In genomic region chr3:70291097-70291482, GRCh38 we compare ENCODE assay signal across 39 cellular contexts. TPM values are rescaled to one million over a fixed set of nuclear protein-coding genes. Genes with fewer than 3 reads are reported as not detected.
"Had no signal": no experiment of that assay in that cellular context is flagged by ENCODE, and none has a peak within 500 bp of the region (broad histone marks: within the 10 kb centered on the region; RNA-seq: fewer than 3 reads in every experiment).

No MANE protein-coding gene starts in this region.

- H3K27ac Mint-ChIP-seq: activated B cell treated with CpG ODN at 0.5 μM for 24 hours; activated CD4-positive, alpha-beta memory T cell treated with anti-CD3 and anti-CD28 coated beads, Interleukin-2, amount 10 ng/mL, durations not matched to agents 7 days and 5 days; activated CD4-positive, alpha-beta T cell treated with anti-CD3 and anti-CD28 coated beads, Interleukin-2, amount 10 ng/mL, durations not matched to agents 24 days and 14 days; activated CD8-positive, alpha-beta memory T cell treated with anti-CD3 and anti-CD28 coated beads, Interleukin-2, amount 10 ng/mL, durations not matched to agents 7 days and 5 days; activated CD8-positive, alpha-beta T cell treated with anti-CD3 and anti-CD28 coated beads, Interleukin-2, amount 10 ng/mL, durations not matched to agents 7 days and 5 days; activated naive CD4-positive, alpha-beta T cell treated with anti-CD3 and anti-CD28 coated beads, Interleukin-2, amount 10 ng/mL, durations not matched to agents 7 days and 5 days; activated naive CD4-positive, alpha-beta T cell treated with anti-CD3 and anti-CD28 coated beads, Interleukin-2, amount 50 U/mL, for 24 hours; activated naive CD8-positive, alpha-beta T cell; activated naive CD8-positive, alpha-beta T cell treated with anti-CD3 and anti-CD28 coated beads, Interleukin-2, amount 10 ng/mL, durations not matched to agents 7 days and 5 days; activated naive CD8-positive, alpha-beta T cell treated with anti-CD3 and anti-CD28 coated beads, Interleukin-2, amount 50 U/mL, for 24 hours; activated T-cell treated with anti-CD3 and anti-CD28 coated beads, Interleukin-2, amount 50 U/mL, for 24 hours; activated T-helper 2 cell treated with anti-CD3 and anti-CD28 coated beads, Interferon-gamma antibody, Interleukin-2, Interleukin-4, amounts not matched to agents 10 μg/mL and 5 μg/mL and 100 μg/mL, durations not matched to agents 14 hours and 24 hours and 36 hours; brain; T-helper 1 cell treated with Interleukin-12 subunit alpha and Interleukin-12 subunit beta and Interleukin-4 antibody, amounts not matched to agents 30 μg/mL and 1 μg/mL, for 36 hours; T-helper 2 cell treated with Interferon-gamma antibody and Interleukin-4, amounts not matched to agents 5 μg/mL and 100 μg/mL, for 36 hours had no signal

- H3K36me3 Mint-ChIP-seq: activated CD8-positive, alpha-beta memory T cell treated with anti-CD3 and anti-CD28 coated beads, Interleukin-2, amount 10 ng/mL, durations not matched to agents 7 days and 5 days; activated naive CD4-positive, alpha-beta T cell treated with anti-CD3 and anti-CD28 coated beads, Interleukin-2, amount 10 ng/mL, durations not matched to agents 7 days and 5 days; activated naive CD4-positive, alpha-beta T cell treated with anti-CD3 and anti-CD28 coated beads, Interleukin-2, amount 50 U/mL, for 24 hours; activated naive CD8-positive, alpha-beta T cell; activated naive CD8-positive, alpha-beta T cell treated with anti-CD3 and anti-CD28 coated beads, Interleukin-2, amount 10 ng/mL, durations not matched to agents 7 days and 5 days; brain had no signal

- H3K4me3 ChIP-seq: ascending aorta, cardiac muscle cell had no signal

- FAIRE-seq: bronchial epithelial cell, TTC549 had no signal

- H3K4me3 Mint-ChIP-seq: activated B cell treated with CpG ODN at 0.5 μM for 24 hours; activated CD4-positive, alpha-beta memory T cell treated with anti-CD3 and anti-CD28 coated beads, Interleukin-2, amount 10 ng/mL, durations not matched to agents 7 days and 5 days; activated CD4-positive, alpha-beta T cell treated with anti-CD3 and anti-CD28 coated beads, Interleukin-2, amount 10 ng/mL, durations not matched to agents 24 days and 14 days; activated CD8-positive, alpha-beta memory T cell treated with anti-CD3 and anti-CD28 coated beads, Interleukin-2, amount 10 ng/mL, durations not matched to agents 7 days and 5 days; activated CD8-positive, alpha-beta T cell treated with anti-CD3 and anti-CD28 coated beads, Interleukin-2, amount 10 ng/mL, durations not matched to agents 7 days and 5 days; activated naive CD4-positive, alpha-beta T cell treated with anti-CD3 and anti-CD28 coated beads, Interleukin-2, amount 10 ng/mL, durations not matched to agents 7 days and 5 days; activated naive CD4-positive, alpha-beta T cell treated with anti-CD3 and anti-CD28 coated beads, Interleukin-2, amount 50 U/mL, for 24 hours; activated naive CD8-positive, alpha-beta T cell; activated naive CD8-positive, alpha-beta T cell treated with anti-CD3 and anti-CD28 coated beads, Interleukin-2, amount 10 ng/mL, durations not matched to agents 7 days and 5 days; activated naive CD8-positive, alpha-beta T cell treated with anti-CD3 and anti-CD28 coated beads, Interleukin-2, amount 50 U/mL, for 24 hours; activated T-cell treated with anti-CD3 and anti-CD28 coated beads, Interleukin-2, amount 50 U/mL, for 24 hours; brain; central memory CD8-positive, alpha-beta T cell; T-helper 1 cell treated with Interleukin-12 subunit alpha and Interleukin-12 subunit beta and Interleukin-4 antibody, amounts not matched to agents 30 μg/mL and 1 μg/mL, for 36 hours; T-helper 2 cell treated with Interferon-gamma antibody and Interleukin-4, amounts not matched to agents 5 μg/mL and 100 μg/mL, for 36 hours had no signal

- H3K4me1 ChIP-seq: ascending aorta had no signal

- DNase-seq: activated B cell treated with CpG ODN at 0.5 μM for 24 hours; activated CD4-positive, alpha-beta memory T cell treated with anti-CD3 and anti-CD28 coated beads, Interleukin-2, amount 10 ng/mL, durations not matched to agents 7 days and 5 days; activated CD4-positive, alpha-beta T cell treated with anti-CD3 and anti-CD28 coated beads for 4 hours; activated CD4-positive, alpha-beta T cell treated with anti-CD3 and anti-CD28 coated beads, Interleukin-2, amount 10 ng/mL, durations not matched to agents 24 days and 14 days; activated CD4-positive, alpha-beta T cell treated with anti-CD3 and anti-CD28 coated beads, Interleukin-2, amount 50 U/mL, for 1 hour; activated CD4-positive, alpha-beta T cell treated with anti-CD3 and anti-CD28 coated beads, Interleukin-2, amount 50 U/mL, for 4 hours; activated CD4-positive, CD25-positive, alpha-beta regulatory T cell treated with anti-CD3 and anti-CD28 coated beads, Interleukin-2, amount 50 U/mL, for 72 hours; activated CD8-positive, alpha-beta memory T cell treated with anti-CD3 and anti-CD28 coated beads for 24 hours; activated CD8-positive, alpha-beta memory T cell treated with anti-CD3 and anti-CD28 coated beads, Interleukin-2, amount 10 ng/mL, durations not matched to agents 7 days and 5 days; activated CD8-positive, alpha-beta memory T cell treated with anti-CD3 and anti-CD28 coated beads, Interleukin-2, amount 50 U/mL, for 48 hours; activated CD8-positive, alpha-beta T cell treated with anti-CD3 and anti-CD28 coated beads, Interleukin-2, amount 10 ng/mL, durations not matched to agents 7 days and 5 days; activated effector memory CD4-positive, alpha-beta T cell treated with Interleukin-2 at 50 U/mL for 16 hours; activated gamma-delta T cell; activated naive CD4-positive, alpha-beta T cell treated with anti-CD3 and anti-CD28 coated beads, Interleukin-2, amount 10 ng/mL, durations not matched to agents 7 days and 5 days; activated naive CD4-positive, alpha-beta T cell treated with Interleukin-2 at 50 U/mL for 16 hours; activated naive CD8-positive, alpha-beta T cell treated with anti-CD3 and anti-CD28 coated beads, Interleukin-2, amount 10 ng/mL, durations not matched to agents 7 days and 5 days; activated naive CD8-positive, alpha-beta T cell treated with anti-CD3 and anti-CD28 coated beads, Interleukin-2, amount 50 U/mL, for 24 hours; activated T-cell treated with anti-CD3 and anti-CD28 coated beads, Interleukin-2, amount 50 U/mL, for 24 hours; activated T-cell treated with anti-CD3 and anti-CD28 coated beads, Interleukin-2, amount 50 U/mL, for 48 hours; amygdala; anterior cingulate cortex; caudate nucleus; cerebellar nuclear complex; T-helper 2 cell; T-helper 9 cell had no signal

- ATAC-seq: activated CD8-positive, alpha-beta memory T cell treated with anti-CD3 and anti-CD28 coated beads, Interleukin-2, amount 10 ng/mL, durations not matched to agents 7 days and 5 days; activated CD8-positive, alpha-beta T cell treated with anti-CD3 and anti-CD28 coated beads, Interleukin-2, amount 10 ng/mL, durations not matched to agents 7 days and 5 days; activated naive CD8-positive, alpha-beta T cell treated with anti-CD3 and anti-CD28 coated beads, Interleukin-2, amount 50 U/mL, for 24 hours had no signal

- H3K36me3 ChIP-seq: ascending aorta, cardiac muscle cell had no signal

- H3K4me1 Mint-ChIP-seq: activated B cell treated with CpG ODN at 0.5 μM for 24 hours; activated CD4-positive, alpha-beta memory T cell treated with anti-CD3 and anti-CD28 coated beads, Interleukin-2, amount 10 ng/mL, durations not matched to agents 7 days and 5 days; activated CD4-positive, alpha-beta T cell treated with anti-CD3 and anti-CD28 coated beads, Interleukin-2, amount 10 ng/mL, durations not matched to agents 24 days and 14 days; activated CD8-positive, alpha-beta memory T cell treated with anti-CD3 and anti-CD28 coated beads, Interleukin-2, amount 10 ng/mL, durations not matched to agents 7 days and 5 days; activated naive CD4-positive, alpha-beta T cell treated with anti-CD3 and anti-CD28 coated beads, Interleukin-2, amount 10 ng/mL, durations not matched to agents 7 days and 5 days; activated naive CD4-positive, alpha-beta T cell treated with anti-CD3 and anti-CD28 coated beads, Interleukin-2, amount 50 U/mL, for 24 hours; activated naive CD8-positive, alpha-beta T cell treated with anti-CD3 and anti-CD28 coated beads, Interleukin-2, amount 10 ng/mL, durations not matched to agents 7 days and 5 days; activated naive CD8-positive, alpha-beta T cell treated with anti-CD3 and anti-CD28 coated beads, Interleukin-2, amount 50 U/mL, for 24 hours; brain; central memory CD8-positive, alpha-beta T cell had no signal

- H3K27ac ChIP-seq: ascending aorta, cardiac muscle cell, VCaP had no signal

- H3K9me3 ChIP-seq: ascending aorta had no signal

- H3K9me3 Mint-ChIP-seq: activated B cell treated with CpG ODN at 0.5 μM for 24 hours; activated CD4-positive, alpha-beta T cell treated with anti-CD3 and anti-CD28 coated beads, Interleukin-2, amount 10 ng/mL, durations not matched to agents 24 days and 14 days; activated naive CD4-positive, alpha-beta T cell treated with anti-CD3 and anti-CD28 coated beads, Interleukin-2, amount 10 ng/mL, durations not matched to agents 7 days and 5 days; activated naive CD4-positive, alpha-beta T cell treated with anti-CD3 and anti-CD28 coated beads, Interleukin-2, amount 50 U/mL, for 24 hours; activated T-cell treated with anti-CD3 and anti-CD28 coated beads, Interleukin-2, amount 50 U/mL, for 24 hours; activated T-helper 2 cell treated with anti-CD3 and anti-CD28 coated beads, Interferon-gamma antibody, Interleukin-2, Interleukin-4, amounts not matched to agents 10 μg/mL and 5 μg/mL and 100 μg/mL, durations not matched to agents 14 hours and 24 hours and 36 hours; T-helper 1 cell treated with Interleukin-12 subunit alpha and Interleukin-12 subunit beta and Interleukin-4 antibody, amounts not matched to agents 30 μg/mL and 1 μg/mL, for 36 hours; T-helper 2 cell treated with Interferon-gamma antibody and Interleukin-4, amounts not matched to agents 5 μg/mL and 100 μg/mL, for 36 hours had no signal

- H3K27me3 Mint-ChIP-seq: activated B cell treated with CpG ODN at 0.5 μM for 24 hours; activated CD4-positive, alpha-beta memory T cell treated with anti-CD3 and anti-CD28 coated beads, Interleukin-2, amount 10 ng/mL, durations not matched to agents 7 days and 5 days; activated CD4-positive, alpha-beta T cell treated with anti-CD3 and anti-CD28 coated beads, Interleukin-2, amount 10 ng/mL, durations not matched to agents 24 days and 14 days; activated CD8-positive, alpha-beta memory T cell treated with anti-CD3 and anti-CD28 coated beads, Interleukin-2, amount 10 ng/mL, durations not matched to agents 7 days and 5 days; activated naive CD4-positive, alpha-beta T cell treated with anti-CD3 and anti-CD28 coated beads, Interleukin-2, amount 10 ng/mL, durations not matched to agents 7 days and 5 days; activated naive CD8-positive, alpha-beta T cell treated with anti-CD3 and anti-CD28 coated beads, Interleukin-2, amount 10 ng/mL, durations not matched to agents 7 days and 5 days; activated T-cell treated with anti-CD3 and anti-CD28 coated beads, Interleukin-2, amount 50 U/mL, for 24 hours; brain; central memory CD8-positive, alpha-beta T cell had no signal

- H3K27me3 ChIP-seq: ascending aorta, cardiac muscle cell had no signal

RNA-seq across cellular contexts. Expression of gene MDFIC2, which starts 21.3 kb away (rescaled TPM):
- total RNA-seq: activated B cell treated with CpG ODN at 0.5 μM for 24 hours; activated CD4-positive, alpha-beta memory T cell treated with anti-CD3 and anti-CD28 coated beads, Interleukin-2, amount 10 ng/mL, durations not matched to agents 7 days and 5 days; activated CD4-positive, alpha-beta T cell treated with anti-CD3 and anti-CD28 coated beads, Interleukin-2, amount 10 ng/mL, durations not matched to agents 24 days and 14 days; activated CD8-positive, alpha-beta memory T cell treated with anti-CD3 and anti-CD28 coated beads, Interleukin-2, amount 10 ng/mL, durations not matched to agents 7 days and 5 days; activated CD8-positive, alpha-beta T cell treated with anti-CD3 and anti-CD28 coated beads, Interleukin-2, amount 10 ng/mL, durations not matched to agents 7 days and 5 days; activated naive CD8-positive, alpha-beta T cell treated with anti-CD3 and anti-CD28 coated beads, Interleukin-2, amount 10 ng/mL, durations not matched to agents 7 days and 5 days; activated T-helper 2 cell treated with anti-CD3 and anti-CD28 coated beads, Interferon-gamma antibody, Interleukin-2, Interleukin-4, amounts not matched to agents 10 μg/mL and 5 μg/mL and 100 μg/mL, durations not matched to agents 14 hours and 24 hours and 36 hours; ascending aorta; bronchial epithelial cell; cardiac muscle cell; chondrocyte had no signal
- polyA plus RNA-seq: adipose tissue, cardiac muscle cell had no signal
